Comparison of ENCODE assay signal across 13 cellular contexts in genomic region chr13:113880651-113881611, GRCh38. TPM values are rescaled to one million over a fixed set of nuclear protein-coding genes. Genes with fewer than 3 reads are reported as not detected.
DNase-seq lines count a peak whose midpoint lies in the region; ATAC-seq, FAIRE-seq and TF ChIP-seq lines count a peak whose summit lies in the region.
"Had no signal": no experiment of that assay in that cellular context is flagged by ENCODE, and none has a peak within 500 bp of the region (broad histone marks: within the 10 kb centered on the region; RNA-seq: fewer than 3 reads in every experiment).

No MANE protein-coding gene starts in this region.

- H2BK15ac ChIP-seq in mesendoderm (replicated peaks; ENCODE audit: low read depth), result no peak overlapping the region

- TF ChIP-seq POLR2A in gastrocnemius medialis (IDR thresholded peaks at IDR 0.05) (no peak), GM12892 (IDR thresholded peaks at IDR 0.05; ENCODE audit: low read depth, low read length) (no peak), testis (IDR thresholded peaks at IDR 0.05) (no peak)

- ATAC-seq in T-helper 17 cell, result no peak
- ATAC-seq in left cardiac atrium, result peak; percentile 19 to 28
- peak in 1 of 2 donors; percentile 36 for ATAC-seq in gastrocnemius medialis
- ATAC-seq in HG03196 (IDR thresholded peaks at IDR 0.05; ENCODE audit: unreplicated experiment), result no peak

- H3K4me2 ChIP-seq in mesendoderm (ENCODE audit: low read length), result no peak overlapping the region

- H3K4me3 Mint-ChIP-seq in T-helper 17 cell, result peak overlapping the region; percentile 59

- peaks cover 13% of the 10 kb centered on the region for H3K4me1 Mint-ChIP-seq in T-helper 17 cell

- H3K4me1 ChIP-seq in gastrocnemius medialis, result peaks cover 37 to 39% of the 10 kb centered on the region in 2 donors
- H3K4me1 ChIP-seq in testis, result peaks cover 21% of the 10 kb centered on the region
- H3K4me1 ChIP-seq in mesendoderm (ENCODE audit: control insufficient read depth, low read depth, low read length), result no peaks in the 10 kb centered on the region

- H4K5ac ChIP-seq in mesendoderm (ENCODE audit: low read length), result no peak overlapping the region

- FAIRE-seq in GM12892 (lab: Jason Lieb, UNC), result no peak

- no peaks in the 10 kb centered on the region for H3K36me3 Mint-ChIP-seq in T-helper 17 cell (ENCODE audit: low read depth)

- H3K23ac ChIP-seq in mesendoderm (ENCODE audit: low read length), result no peak overlapping the region

- no peak overlapping the region for H3K9ac ChIP-seq in mesendoderm (ENCODE audit: low read length)

- H3K27me3 ChIP-seq in gastrocnemius medialis, result no peaks in the 10 kb centered on the region
- H3K27me3 ChIP-seq in testis, result no peaks in the 10 kb centered on the region
- H3K27me3 ChIP-seq in mesendoderm (ENCODE audit: insufficient read depth, low read length, poor library complexity), result no peaks in the 10 kb centered on the region
- H3K27me3 ChIP-seq: brain microvascular endothelial cell, tibial nerve had no signal

- H4K8ac ChIP-seq in mesendoderm (ENCODE audit: low read depth, low read length), result no peak overlapping the region

- H3K4ac ChIP-seq in mesendoderm (ENCODE audit: low read depth, low read length), result no peak overlapping the region

- WGBS in testis, 2 donors, result 75 to 93% methylated on average over 10 to 17 of the region's 17 CpGs
- WGBS in mesendoderm (ENCODE audit: extremely low coverage, insufficient coverage, low lambda C conversion rate), result no CpG with 5 or more reads among the region's 17 CpGs

- H2AK5ac ChIP-seq in mesendoderm (ENCODE audit: low read length), result no peak overlapping the region

- H3K27ac Mint-ChIP-seq in T-helper 17 cell, result no peak overlapping the region

- H3K27me3 Mint-ChIP-seq in T-helper 17 cell, result peaks cover 11% of the 10 kb centered on the region

- H3K27ac ChIP-seq in gastrocnemius medialis, result peak overlapping the region; percentile 58 to 82 (median 70)
- H3K27ac ChIP-seq in testis, result no peak overlapping the region
- no peak overlapping the region for H3K27ac ChIP-seq in mesendoderm (ENCODE audit: low read depth, low read length)
- H3K27ac ChIP-seq: brain microvascular endothelial cell had no signal

- H3K79me2 ChIP-seq in mesendoderm (ENCODE audit: control insufficient read depth, insufficient read depth, low read length), result no peaks in the 10 kb centered on the region

- TF ChIP-seq CTCF in GM13977 (IDR thresholded peaks at IDR 0.05; ENCODE audit: extremely low read depth, insufficient read depth, missing control alignments) (no peak), gastrocnemius medialis (IDR thresholded peaks at IDR 0.05 in 4 of 5, conservative IDR thresholded peaks at IDR 0.05 in 1 of 5) (no peak), testis (IDR thresholded peaks at IDR 0.05) (no peak)

- H3K18ac ChIP-seq in mesendoderm (ENCODE audit: low read length), result no peak overlapping the region

- no peaks in the 10 kb centered on the region for H3K79me1 ChIP-seq in mesendoderm (ENCODE audit: low read length)

- in situ Hi-C loops in GM13977 (cut with MboI; ENCODE audit: low pct_unique_long_range_greater_than_20kb, low sequenced_read_pairs, unreplicated experiment) (no loop called here), gastrocnemius medialis (cut with MboI; ENCODE audit: low sequenced_read_pairs in 4 of 4) (no loop called here)

- no peak overlapping the region for H2BK120ac ChIP-seq in mesendoderm (ENCODE audit: low read depth, low read length)

- intact Hi-C loops in left cardiac atrium (cut with DNase I), result no loop called here
- intact Hi-C loops in gastrocnemius medialis (cut with DNase I; ENCODE audit: low total_unique reads), result no loop called here
- intact Hi-C loops in testis (cut with DNase I; ENCODE audit: low total_unique reads), result no loop called here

- no peak overlapping the region for H2BK5ac ChIP-seq in mesendoderm (ENCODE audit: low read length)

- H3K9me3 ChIP-seq in T-helper 17 cell (ENCODE audit: control insufficient read depth, low read length, poor library complexity, severe bottlenecking), result no peaks in the 10 kb centered on the region
- H3K9me3 ChIP-seq in gastrocnemius medialis, result no peaks in the 10 kb centered on the region
- no peaks in the 10 kb centered on the region for H3K9me3 ChIP-seq in testis
- H3K9me3 ChIP-seq: tibial nerve had no signal

- DNase-seq in GM13977 (ENCODE audit: low spot score) (peak; percentile 13), T-helper 17 cell (no peak), left cardiac atrium (no peak), gastrocnemius medialis (no peak), GM12892 (ENCODE audit: insufficient read length) (no peak), testis (no peak), mesendoderm (no peak)
- DNase-seq: activated CD4-positive, alpha-beta T cell treated with anti-CD3 and anti-CD28 coated beads, Interleukin-2, amount 50 U/mL, for 4 hours; brain microvascular endothelial cell; COR-L47; SIG-M5 had no signal

- H3K4me3 ChIP-seq in gastrocnemius medialis (no peak overlapping the region), testis (no peak overlapping the region), mesendoderm (ENCODE audit: low read length) (no peak overlapping the region)
- H3K4me3 ChIP-seq: tibial nerve had no signal

- H3K36me3 ChIP-seq in gastrocnemius medialis (no peaks in the 10 kb centered on the region), testis (ENCODE audit: low read depth, missing control alignments) (no peaks in the 10 kb centered on the region), mesendoderm (ENCODE audit: control insufficient read depth, insufficient read depth, low read length) (no peaks in the 10 kb centered on the region)
- H3K36me3 ChIP-seq: brain microvascular endothelial cell, tibial nerve had no signal

- no peak overlapping the region for H3K56ac ChIP-seq in mesendoderm (ENCODE audit: low read length)

RNA-seq across cellular contexts. Expression of gene GAS6, which starts 17.1 kb away (rescaled TPM):
- total RNA-seq in T-helper 17 cell (1 to 10 TPM; 2.2 to 3.8 TPM), left cardiac atrium (100 to 1,000 TPM; 165 to 175 TPM), gastrocnemius medialis (100 to 1,000 TPM in 1 of 4 donors, 10 to 100 TPM in 3; 68.6 to 122 (median 86.3) TPM), testis (100 to 1,000 TPM; 416 to 575 TPM)
- 0.51 TPM for polyA plus RNA-seq in GM12892 (2012; ENCODE audit: missing spikeins)
- polyA plus RNA-seq in testis (ENCODE audit: insufficient read depth, low read depth, low replicate concordance), result 193 TPM
- 3.6 TPM for polyA plus RNA-seq in mesendoderm (2013, experiment 1 of 2)
- polyA plus RNA-seq in mesendoderm (2013, experiment 2 of 2), result 3.8 TPM

Comparison
In these comparisons a context has a peak if more than half of its experiments do, and no peak if none do; other contexts are left out.
1. ATAC-seq: peak in left cardiac atrium (2 of 2); none in T-helper 17 cell (single experiment) and HG03196 (single experiment).
2. H3K27ac ChIP-seq: peak in gastrocnemius medialis (4 of 4); none in testis (0 of 2) and mesendoderm (single experiment).
3. RNA of gene GAS6, which starts 17.1 kb away (total RNA-seq): 416 to 575 TPM in testis, 165 to 175 TPM in left cardiac atrium and 68.6 to 122 TPM in gastrocnemius medialis; 2.2 to 3.8 TPM in T-helper 17 cell; every median in the first group is over 10 times any median in the second.